20 cellular contexts compared by ENCODE assay signal in genomic region chr15:28982886-28983285, GRCh38.
DNase-seq lines count a peak whose midpoint lies in the region; ATAC-seq, FAIRE-seq and TF ChIP-seq lines count a peak whose summit lies in the region.
"Had no signal": no experiment of that assay in that cellular context is flagged by ENCODE, and none has a peak within 500 bp of the region (broad histone marks: within the 10 kb centered on the region; RNA-seq: fewer than 3 reads in every experiment).

No MANE protein-coding gene starts in this region.

- H3K36me3 Mint-ChIP-seq in osteocyte (ENCODE audit: unreplicated experiment), result no peaks in the 10 kb centered on the region

- H4K91ac ChIP-seq in H1 (replicated peaks; ENCODE audit: insufficient read length, low read length), result no peak overlapping the region

- no peak overlapping the region for H3K18ac ChIP-seq in H1 (ENCODE audit: extremely low read depth, low read length)

- TF ChIP-seq EP300 in H1 (IDR thresholded peaks at IDR 0.05; ENCODE audit: borderline replicate concordance in 1 of 2, low read depth in 2 of 2, low read length in 2 of 2), result no peak

- ATAC-seq in Right ventricle myocardium superior (ENCODE audit: poor library complexity), result no peak
- ATAC-seq in HG03439 (IDR thresholded peaks at IDR 0.05; ENCODE audit: unreplicated experiment), result no peak

- H3K27ac ChIP-seq in right atrium auricular region, result no peak overlapping the region
- H3K27ac ChIP-seq in H1 (ENCODE audit: low read depth, low read length), result no peak overlapping the region
- H3K27ac ChIP-seq in adrenal gland, result no peak overlapping the region

- H2BK20ac ChIP-seq in H1 (ENCODE audit: low read length), result no peak overlapping the region

- intact Hi-C loops in Right ventricle myocardium superior (cut with DNase I), result no loop called here
- intact Hi-C loops in adrenal gland (cut with DNase I), result no loop called here

- H3K4me2 ChIP-seq in H1 (ENCODE audit: insufficient read depth in 1 of 2, low read depth in 2 of 2, low read length in 2 of 2), result no peak overlapping the region
- H3K4me2 ChIP-seq: GM23338 had no signal

- no peak overlapping the region for H2AFZ ChIP-seq in H1 (ENCODE audit: low read length)
- H2AFZ ChIP-seq: GM23338 had no signal

- H4K20me1 ChIP-seq in H1 (replicated peaks in 1 of 2; ENCODE audit: control insufficient read depth in 1 of 2, insufficient read depth in 2 of 2, low read length in 2 of 2), result no peaks in the 10 kb centered on the region

- H3K14ac ChIP-seq in H1 (ENCODE audit: insufficient read length), result no peak overlapping the region

- no peaks in the 10 kb centered on the region for H3K23me2 ChIP-seq in H1 (ENCODE audit: low read depth, low read length)

- H3K79me2 ChIP-seq in H1 (ENCODE audit: control insufficient read depth in 1 of 2, insufficient read depth in 2 of 2, low read length in 2 of 2), result no peaks in the 10 kb centered on the region

- H2BK12ac ChIP-seq in H1 (ENCODE audit: low read depth, low read length), result no peak overlapping the region

- DNase-seq in right atrium auricular region (ENCODE audit: low spot score), result peak; percentile 26
- no peak for DNase-seq in Right ventricle myocardium superior
- DNase-seq in H1 (ENCODE audit: low read depth in 1 of 2, low spot score in 2 of 2), result no peak
- peak; percentile 68 for DNase-seq in osteocyte (ENCODE audit: extremely low spot score, unreplicated experiment)
- no peak for DNase-seq in adrenal gland
- DNase-seq in cerebellar cortex (ENCODE audit: low spot score), result no peak
- DNase-seq: C1 segment of cervical spinal cord; Calu3; CD4-positive, alpha-beta memory T cell; COR-L47; DMS53; DMS79 treated with DMSO at 0.1 percent for 48 hours; GF-D8; HFFc6 had no signal

- H3K9me3 Mint-ChIP-seq in osteocyte (ENCODE audit: unreplicated experiment), result no peaks in the 10 kb centered on the region
- H3K9me3 Mint-ChIP-seq: GM23338 had no signal

- H3K27me3 Mint-ChIP-seq in osteocyte (ENCODE audit: unreplicated experiment), result no peaks in the 10 kb centered on the region
- H3K27me3 Mint-ChIP-seq: CD4-positive, alpha-beta memory T cell had no signal

- H3K4me1 Mint-ChIP-seq in osteocyte (ENCODE audit: unreplicated experiment), result peaks cover 28% of the 10 kb centered on the region

- H2BK120ac ChIP-seq in H1 (replicated peaks; ENCODE audit: low read depth, low read length), result no peak overlapping the region

- TF ChIP-seq POLR2A in H1 (IDR thresholded peaks at IDR 0.05; ENCODE audit: control extremely low read depth in 1 of 2, low read depth in 2 of 2, low read length in 2 of 2), result no peak
- TF ChIP-seq POLR2A in adrenal gland (IDR thresholded peaks at IDR 0.05), result no peak

- no peak overlapping the region for H3K4me3 Mint-ChIP-seq in osteocyte (ENCODE audit: unreplicated experiment)
- H3K4me3 Mint-ChIP-seq: CD4-positive, alpha-beta memory T cell; GM23338; HFFc6 had no signal

- H3K9ac ChIP-seq in H1 (replicated peaks in 1 of 4; ENCODE audit: extremely low read depth in 1 of 4, low read depth in 3 of 4, low read length in 3 of 4), result peak overlapping the region in 1 of 4 experiments; percentile 24; a peak in 1 of 7 replicates

- H2AK5ac ChIP-seq in H1 (ENCODE audit: low read depth, low read length), result peak overlapping the region; percentile 1; the same call in 1 of the 2 replicates

- H4K8ac ChIP-seq in H1 (ENCODE audit: extremely low read depth, insufficient read depth, low read length), result no peak overlapping the region

- H3K27me3 ChIP-seq in right atrium auricular region, result no peaks in the 10 kb centered on the region
- no peaks in the 10 kb centered on the region; a peak in 1 of 7 replicates for H3K27me3 ChIP-seq in H1 (replicated peaks in 1 of 4; ENCODE audit: control insufficient read depth in 3 of 4, extremely low read depth in 1 of 4, insufficient read depth in 3 of 4, low read length in 3 of 4)
- H3K27me3 ChIP-seq in adrenal gland, result no peaks in the 10 kb centered on the region

- H2BK5ac ChIP-seq in H1 (ENCODE audit: low read depth, low read length), result no peak overlapping the region; the same call in 1 of the 2 replicates

- H3K4me3 ChIP-seq in right atrium auricular region (no peak overlapping the region), H1 (ENCODE audit: extremely low read depth in 1 of 4, insufficient read depth in 2 of 4, low read depth in 3 of 4, low read length in 4 of 4) (no peak overlapping the region), adrenal gland (no peak overlapping the region)
- H3K4me3 ChIP-seq: GM23338, HAP-1 had no signal

- H3K9me3 ChIP-seq in right atrium auricular region (no peaks in the 10 kb centered on the region), H1 (ENCODE audit: insufficient read depth in 2 of 2, low read depth in 1 of 2, low read length in 1 of 2) (no peaks in the 10 kb centered on the region), adrenal gland (replicated peaks in 1 of 3) (no peaks in the 10 kb centered on the region)
- H3K9me3 ChIP-seq: HAP-1 had no signal

- FAIRE-seq in H1 (lab: Jason Lieb, UNC), result no peak
- FAIRE-seq: GM12891, GM18507, H54 had no signal

- TF ChIP-seq CTCF in right atrium auricular region (IDR thresholded peaks at IDR 0.05), result no peak
- no peak for TF ChIP-seq CTCF in H1 (IDR thresholded peaks at IDR 0.05; ENCODE audit: control extremely low read depth in 1 of 3, insufficient read depth in 1 of 3, low read depth in 1 of 3, low read length in 3 of 3)
- no peak for TF ChIP-seq CTCF in osteocyte (IDR thresholded peaks at IDR 0.05)
- no peak for TF ChIP-seq CTCF in adrenal gland (IDR thresholded peaks at IDR 0.05)

- no peak overlapping the region for H3K23ac ChIP-seq in H1 (ENCODE audit: insufficient read length)

- no peak overlapping the region for H3K4ac ChIP-seq in H1 (replicated peaks; ENCODE audit: insufficient read length, low read depth, low read length)

- no peak overlapping the region for H3K27ac Mint-ChIP-seq in osteocyte (ENCODE audit: unreplicated experiment)
- H3K27ac Mint-ChIP-seq: CD4-positive, alpha-beta memory T cell; GM23338; HFFc6 had no signal

- POLR2A ChIA-PET in H1 (lab: Charles Lee; ENCODE audit: partially characterized antibody), result no interaction called here

- H3K4me1 ChIP-seq in right atrium auricular region, result no peaks in the 10 kb centered on the region
- H3K4me1 ChIP-seq in H1 (replicated peaks in 1 of 4; ENCODE audit: control insufficient read depth in 3 of 4, insufficient read depth in 4 of 4, low read length in 3 of 4), result peaks cover 2 to 5% (median 4%) of the 10 kb centered on the region in 4 experiments; a peak in 5 of 7 replicates
- H3K4me1 ChIP-seq in adrenal gland (replicated peaks in 1 of 2), result no peaks in the 10 kb centered on the region
- H3K4me1 ChIP-seq: HAP-1 had no signal

- H3K79me1 ChIP-seq in H1 (ENCODE audit: low read depth, low read length), result no peaks in the 10 kb centered on the region

- no peak overlapping the region for H3K56ac ChIP-seq in H1 (replicated peaks; ENCODE audit: insufficient read length, low read depth, low read length)

- H2BK15ac ChIP-seq in H1 (ENCODE audit: low read length), result no peak overlapping the region

- TF ChIP-seq RAD21 in H1 (IDR thresholded peaks at IDR 0.05 in 1 of 2, conservative IDR thresholded peaks at IDR 0.05 in 1 of 2; ENCODE audit: low read depth in 2 of 2, low read length in 2 of 2), result no peak

- H3K36me3 ChIP-seq in right atrium auricular region, result no peaks in the 10 kb centered on the region
- no peaks in the 10 kb centered on the region for H3K36me3 ChIP-seq in H1 (ENCODE audit: control insufficient read depth in 2 of 4, insufficient read depth in 4 of 4, low read length in 3 of 4)
- H3K36me3 ChIP-seq in adrenal gland (replicated peaks in 1 of 2), result no peaks in the 10 kb centered on the region
- H3K36me3 ChIP-seq: HAP-1 had no signal

- CTCF ChIA-PET in H1 (lab: Charles Lee; ENCODE audit: partially characterized antibody), result interaction anchor here (0.6 to 6.0 kb wide), 22 partner anchors 8 to 469 kb away, joined by 3 to 46 read pairs (median 5); no protein-coding TSS in a partner anchor

- H4K5ac ChIP-seq in H1 (ENCODE audit: insufficient read length, low read depth, low read length), result no peak overlapping the region

- 93% methylated on average over 6 of the region's 6 CpGs; no CpG with 5 or more reads in 1 of the 2 experiments for WGBS in H1 (ENCODE audit: extremely low coverage in 1 of 2, insufficient coverage in 1 of 2, insufficient read length in 1 of 2, insufficient replicate concordance in 2 of 2, low coverage in 1 of 2, low lambda C conversion rate in 2 of 2, missing lambda C conversion rate in 1 of 2), 2 experiments
- 90 to 98% (median 96%) methylated on average over 6 of the region's 6 CpGs for WGBS in adrenal gland, 4 donors

TF ChIP-seq in H1, 55 proteins besides CTCF, POLR2A, EP300 and RAD21:
- TF ChIP-seq BCL11A (IDR thresholded peaks at IDR 0.05; ENCODE audit: low read depth in 2 of 2, low read length in 2 of 2) (no peak), ZNF274 (IDR thresholded peaks at IDR 0.05; ENCODE audit: borderline replicate concordance, extremely low read depth, low read length) (no peak), CEBPB (IDR thresholded peaks at IDR 0.05; ENCODE audit: low read depth, low read length) (no peak), CHD1 (IDR thresholded peaks at IDR 0.05; ENCODE audit: low read depth, low read length) (no peak), FOSL1 (IDR thresholded peaks at IDR 0.05; ENCODE audit: insufficient read depth, low read depth, low read length) (no peak), TAF1 (IDR thresholded peaks at IDR 0.05; ENCODE audit: low read depth, low read length) (no peak), CTBP2 (IDR thresholded peaks at IDR 0.05; ENCODE audit: borderline replicate concordance, insufficient read depth, insufficient read length, low read length) (no peak), HDAC2 (IDR thresholded peaks at IDR 0.05; ENCODE audit: borderline replicate concordance in 1 of 2, low read depth in 2 of 2, low read length in 2 of 2) (no peak), PHF8 (conservative IDR thresholded peaks at IDR 0.05; ENCODE audit: low read depth, low read length) (no peak), CBX8 (IDR thresholded peaks at IDR 0.05; ENCODE audit: borderline replicate concordance, low read depth, low read length) (no peak), EGR1 (IDR thresholded peaks at IDR 0.05; ENCODE audit: borderline replicate concordance, low read depth, low read length) (no peak), ASH2L (IDR thresholded peaks at IDR 0.05; ENCODE audit: low read length) (no peak), RXRA (IDR thresholded peaks at IDR 0.05; ENCODE audit: insufficient read depth, low read depth, low read length) (no peak)
- TF ChIP-seq, protein P1, sequence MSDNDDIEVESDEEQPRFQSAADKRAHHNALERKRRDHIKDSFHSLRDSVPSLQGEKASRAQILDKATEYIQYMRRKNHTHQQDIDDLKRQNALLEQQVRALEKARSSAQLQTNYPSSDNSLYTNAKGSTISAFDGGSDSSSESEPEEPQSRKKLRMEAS (IDR thresholded peaks at IDR 0.05), result no peak

Comparison
In these comparisons a context has a peak if more than half of its experiments do, and no peak if none do; other contexts are left out.
1. DNase-seq: peak in right atrium auricular region (single experiment) and osteocyte (single experiment); none in Right ventricle myocardium superior (single experiment), H1 (0 of 2), adrenal gland (0 of 7) and cerebellar cortex (single experiment).